ENCODE assay signal across 8 cellular contexts in the genomic region with DNA sequence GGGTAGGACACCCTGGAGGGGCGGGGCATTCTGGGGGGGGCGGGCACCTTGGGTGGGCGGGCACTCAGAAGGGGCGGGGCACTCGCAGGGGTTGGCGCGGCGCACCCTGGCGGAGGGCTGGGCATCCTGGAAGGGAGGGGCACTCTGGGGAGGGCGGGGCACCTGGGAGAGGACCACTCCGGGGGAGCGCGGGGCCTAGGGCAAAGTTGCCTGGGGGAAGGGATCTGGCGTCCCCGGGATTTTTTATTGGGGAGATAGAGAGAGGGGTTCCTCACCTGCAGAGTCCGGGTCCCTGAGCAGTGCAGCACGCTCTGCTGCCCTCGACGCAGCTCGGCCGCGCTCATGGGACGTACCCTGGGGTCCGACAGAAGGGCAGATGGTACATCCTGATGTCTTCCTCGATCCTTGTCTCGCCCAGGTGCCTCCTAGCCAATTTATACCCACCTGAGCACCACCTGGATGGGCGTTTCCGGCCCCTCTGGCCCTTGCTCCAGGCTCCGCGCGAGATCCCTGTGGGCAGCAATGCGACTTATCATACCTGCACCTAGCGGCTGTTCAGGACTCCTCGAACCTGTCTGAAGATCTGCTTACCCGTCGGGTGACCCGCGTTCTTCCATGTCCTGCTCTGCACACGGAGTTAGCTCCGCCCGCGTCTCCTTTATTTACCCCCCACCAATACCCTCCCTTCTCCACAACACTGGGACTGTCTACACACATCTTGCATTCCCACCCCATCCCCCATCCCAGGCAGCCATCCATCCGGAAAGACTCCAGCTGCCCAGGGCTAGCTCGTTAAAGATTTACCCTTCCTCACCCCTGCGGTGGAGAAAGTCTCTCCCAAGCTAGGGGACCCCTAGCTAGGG. TPM values are rescaled to one million over a fixed set of nuclear protein-coding genes. Genes with fewer than 3 reads are reported as not detected.
DNase-seq lines count a peak whose midpoint lies in the region; ATAC-seq and TF ChIP-seq lines count a peak whose summit lies in the region.

A gene (minus strand): TSS at position 633 of the 863 bp plus-strand sequence. CDS start 16 bp downstream, at position 617.

- DNase-seq in CD8-positive, alpha-beta memory T cell, result peak in 1 of 5 donors; percentile 6
- peak; percentile 97 for DNase-seq in NCI-H2171 treated with DMSO at 0.1 percent for 48 hours (lab: John Stamatoyannopoulos, UW)
- DNase-seq in breast epithelium (ENCODE audit: low spot score in 2 of 2), result peak in 1 of 2 donors; percentile 87
- DNase-seq in left lobe of liver (ENCODE audit: low spot score), result peak; percentile 84
- peak; percentile 50 for DNase-seq in stimulated activated naive CD8-positive, alpha-beta T cell treated with anti-CD3 and anti-CD28 coated beads, Interleukin-15, Interleukin-2, amounts not matched to agents 100 U/mL and 50 U/mL, for 24 hours
- DNase-seq in RKO (ENCODE audit: low spot score), result no peak
- DNase-seq in omental fat pad (ENCODE audit: low spot score), result no peak

- CTCF ChIA-PET in CD8-positive, alpha-beta memory T cell (lab: Charles Lee), result interaction anchor here (0.8 to 1.2 kb wide), 2 partner anchors 10 to 11 kb away, joined by 3 to 6 read pairs; no protein-coding TSS in a partner anchor

- peak within 1 kb of the TSS in 1 of 8 donors; percentile 83 for H3K27ac Mint-ChIP-seq in CD8-positive, alpha-beta memory T cell

- ATAC-seq in left lobe of liver (peak; percentile 88), omental fat pad (ENCODE audit: low FRiP score) (no peak), GM18502 (IDR thresholded peaks at IDR 0.05; ENCODE audit: poor library complexity, unreplicated experiment) (no peak)
- ATAC-seq in stimulated activated naive CD8-positive, alpha-beta T cell treated with anti-CD3 and anti-CD28 coated beads, Interleukin-15, Interleukin-2, amounts not matched to agents 100 U/mL and 50 U/mL, for 24 hours, result peak; percentile 60

- H3K36me3 Mint-ChIP-seq in CD8-positive, alpha-beta memory T cell, result peaks cover 0 to 3% (median 0%) of the 10 kb centered on the region in 3 donors

- no peaks in the 10 kb centered on the region for H3K9me3 ChIP-seq in CD8-positive, alpha-beta memory T cell (ENCODE audit: low read length)
- peaks cover 0 to 4% of the 10 kb centered on the region in 2 donors for H3K9me3 ChIP-seq in breast epithelium

- intact Hi-C loops in breast epithelium (cut with DNase I; ENCODE audit: low total_unique reads), result no loop called here

- no peak for TF ChIP-seq POLR2A in breast epithelium (IDR thresholded peaks at IDR 0.05)

- no peak within 1 kb of the TSS for H3K27ac ChIP-seq in CD8-positive, alpha-beta memory T cell (ENCODE audit: low read depth, low read length)
- H3K27ac ChIP-seq in breast epithelium, result peak within 1 kb of the TSS; percentile 0 to 79

- peaks cover 0 to 9% (median 6%) of the 10 kb centered on the region in 5 donors for H3K9me3 Mint-ChIP-seq in CD8-positive, alpha-beta memory T cell

- TF ChIP-seq CTCF in breast epithelium (IDR thresholded peaks at IDR 0.05) (no peak), omental fat pad (IDR thresholded peaks at IDR 0.05) (no peak)

- H3K4me1 Mint-ChIP-seq in CD8-positive, alpha-beta memory T cell, result peaks cover 8 to 18% (median 14%) of the 10 kb centered on the region in 3 donors

- H3K27me3 Mint-ChIP-seq in CD8-positive, alpha-beta memory T cell, result peaks cover 32 to 63% of the 10 kb centered on the region in 2 donors

- no peaks in the 10 kb centered on the region for H3K4me1 ChIP-seq in CD8-positive, alpha-beta memory T cell (ENCODE audit: insufficient read depth, low read length)
- H3K4me1 ChIP-seq in breast epithelium, result no peaks in the 10 kb centered on the region

- H3K36me3 ChIP-seq in CD8-positive, alpha-beta memory T cell (ENCODE audit: insufficient read depth, low read length), result no peaks in the 10 kb centered on the region
- H3K36me3 ChIP-seq in breast epithelium, result no peaks in the 10 kb centered on the region

- POLR2A ChIA-PET in CD8-positive, alpha-beta memory T cell (lab: Charles Lee), result no interaction called here

- peaks cover 13% of the 10 kb centered on the region for H3K27me3 ChIP-seq in CD8-positive, alpha-beta memory T cell (ENCODE audit: insufficient read depth, low read length, poor library complexity, severe bottlenecking)
- no peaks in the 10 kb centered on the region for H3K27me3 ChIP-seq in breast epithelium

- peak within 1 kb of the TSS in 4 of 7 donors; percentile 27 to 53 (median 28) for H3K4me3 Mint-ChIP-seq in CD8-positive, alpha-beta memory T cell

- H3K4me3 ChIP-seq in CD8-positive, alpha-beta memory T cell (ENCODE audit: low read length), result no peak within 1 kb of the TSS
- H3K4me3 ChIP-seq in breast epithelium, result peak within 1 kb of the TSS; percentile 20 to 68 (median 61)

RNA-seq across cellular contexts. Expression of the gene that starts here (rescaled TPM):
- not detected for total RNA-seq in CD8-positive, alpha-beta memory T cell
- not detected for polyA plus RNA-seq in CD8-positive, alpha-beta memory T cell
- total RNA-seq in breast epithelium (10 to 100 TPM in 2 of 3 donors, not detected in 1; 14.4 to 34.4 TPM), left lobe of liver (18.5 TPM), omental fat pad (under 1 TPM in 2 of 4 donors, not detected in 2; 0.12 to 0.19 TPM)

Comparison
In these comparisons a context has a peak if more than half of its experiments do, and no peak if none do; other contexts are left out.
1. DNase-seq: peak in NCI-H2171 treated with DMSO at 0.1 percent for 48 hours (single experiment), left lobe of liver (single experiment) and stimulated activated naive CD8-positive, alpha-beta T cell treated with anti-CD3 and anti-CD28 coated beads, Interleukin-15, Interleukin-2, amounts not matched to agents 100 U/mL and 50 U/mL, for 24 hours (single experiment); none in RKO (single experiment) and omental fat pad (single experiment).
2. ATAC-seq: peak in left lobe of liver (single experiment) and stimulated activated naive CD8-positive, alpha-beta T cell treated with anti-CD3 and anti-CD28 coated beads, Interleukin-15, Interleukin-2, amounts not matched to agents 100 U/mL and 50 U/mL, for 24 hours (single experiment); none in omental fat pad (single experiment) and GM18502 (single experiment).